In genomic region chr7:122887198-122887597, GRCh38 we compare ENCODE assay signal across 7 cellular contexts. TPM values are rescaled to one million over a fixed set of nuclear protein-coding genes. Genes with fewer than 3 reads are reported as not detected.
DNase-seq lines count a peak whose midpoint lies in the region; ATAC-seq, FAIRE-seq and TF ChIP-seq lines count a peak whose summit lies in the region.

No MANE protein-coding gene starts in this region.

- no peaks in the 10 kb centered on the region for H3K36me3 ChIP-seq in adipocyte (ENCODE audit: control insufficient read depth, insufficient read depth, low read length, severe bottlenecking)

- H3K9me3 ChIP-seq in adipocyte (ENCODE audit: control insufficient read depth, low read length), result no peaks in the 10 kb centered on the region

- peak overlapping the region; percentile 92 for H3K4me3 ChIP-seq in adipocyte (ENCODE audit: low read length)

- intact Hi-C loops in cardiac septum (cut with DNase I), result loop anchor here (2.0 kb wide), 1 partner anchor 84 kb away; no protein-coding TSS in a partner anchor

- H3K9ac ChIP-seq in adipocyte (ENCODE audit: low read length), result peak overlapping the region; percentile 83

- DNase-seq in GM10266 (ENCODE audit: extremely low spot score), result peak; percentile 34
- DNase-seq in NCI-H1092 treated with DMSO at 0.1 percent for 48 hours (lab: John Stamatoyannopoulos, UW), result peak; percentile 80
- DNase-seq in adipocyte (ENCODE audit: low read depth), result peak; percentile 91
- peak; percentile 77 for DNase-seq in cardiac septum (ENCODE audit: low spot score)
- DNase-seq in occipital lobe (lab: John Stamatoyannopoulos, UW), result peak; percentile 42
- DNase-seq in D721Med (ENCODE audit: insufficient read length, low spot score), result no peak

- no peak for TF ChIP-seq CTCF in GM10266 (IDR thresholded peaks at IDR 0.05; ENCODE audit: control insufficient read depth, insufficient read depth, low read depth, missing control alignments)
- no peak for TF ChIP-seq CTCF in D721Med (IDR thresholded peaks at IDR 0.05; ENCODE audit: insufficient read depth, missing control alignments)

- no peak for FAIRE-seq in D721Med (lab: Jason Lieb, UNC)

- H3K4me1 ChIP-seq in adipocyte (ENCODE audit: control insufficient read depth, insufficient read depth, low read length), result peaks cover 6% of the 10 kb centered on the region

- no peak for ATAC-seq in HG03025 (IDR thresholded peaks at IDR 0.05; ENCODE audit: low FRiP score, unreplicated experiment)

- no peaks in the 10 kb centered on the region for H3K27me3 ChIP-seq in adipocyte (replicated peaks; ENCODE audit: control insufficient read depth, insufficient read depth, low read length)

RNA-seq across cellular contexts. Expression of gene CADPS2, which starts 0.9 kb away (rescaled TPM):
- 6.3 TPM for total RNA-seq in cardiac septum
- total RNA-seq in occipital lobe, result 20.9 TPM
